Comparison of ENCODE assay signal across 31 cellular contexts in genomic region chr21:28986677-28987076, GRCh38.
"Had no signal": no experiment of that assay in that cellular context is flagged by ENCODE, and none has a peak within 500 bp of the region (broad histone marks: within the 10 kb centered on the region; RNA-seq: fewer than 3 reads in every experiment).

No MANE protein-coding gene starts in this region.

- H3K9me3 ChIP-seq: SJSA1 had no signal

- H3K27ac ChIP-seq: SJSA1, WERI-Rb-1 had no signal

- H3K4me3 ChIP-seq: SJSA1 had no signal

- DNase-seq: activated CD4-positive, alpha-beta T cell treated with anti-CD3 and anti-CD28 coated beads for 1 hour; activated CD4-positive, alpha-beta T cell treated with anti-CD3 and anti-CD28 coated beads for 48 hours; activated CD4-positive, alpha-beta T cell treated with anti-CD3 and anti-CD28 coated beads, Interleukin-2, amount 50 U/mL, for 48 hours; activated CD4-positive, CD25-positive, alpha-beta regulatory T cell; activated CD8-positive, alpha-beta T cell treated with anti-CD3 and anti-CD28 coated beads, Interleukin-2, amount 10 ng/mL, durations not matched to agents 7 days and 5 days; activated gamma-delta T cell; activated naive CD4-positive, alpha-beta T cell treated with Interleukin-2 at 50 U/mL for 16 hours; activated naive CD8-positive, alpha-beta T cell treated with anti-CD3 and anti-CD28 coated beads, Interleukin-2, amount 10 ng/mL, durations not matched to agents 7 days and 5 days; activated T-cell treated with anti-CD3 and anti-CD28 coated beads, Interleukin-2, amount 50 U/mL, for 24 hours; caudate nucleus; Kasumi-1; KG1; NCI-H1092 treated with DMSO at 0.1 percent for 48 hours; NCI-H1417; NCI-H146; NCI-H187; NCI-H2081; NCI-H226; NCI-H446 treated with DMSO at 0.1 percent for 48 hours; NCI-H524; NCI-H69; SHP77; T-cell; T-helper 17 cell; WERI-Rb-1 had no signal

- H3K4me1 ChIP-seq: SJSA1 had no signal

- H3K4me3 Mint-ChIP-seq: activated CD8-positive, alpha-beta T cell treated with anti-CD3 and anti-CD28 coated beads, Interleukin-2, amount 10 ng/mL, durations not matched to agents 7 days and 5 days; activated naive CD4-positive, alpha-beta T cell treated with anti-CD3 and anti-CD28 coated beads, Interleukin-2, amount 50 U/mL, for 24 hours; activated naive CD8-positive, alpha-beta T cell treated with anti-CD3 and anti-CD28 coated beads, Interleukin-2, amount 10 ng/mL, durations not matched to agents 7 days and 5 days; activated T-cell treated with anti-CD3 and anti-CD28 coated beads, Interleukin-2, amount 50 U/mL, for 24 hours; brain; T-cell; T-helper 17 cell had no signal

- H3K27me3 Mint-ChIP-seq: activated naive CD4-positive, alpha-beta T cell treated with anti-CD3 and anti-CD28 coated beads, Interleukin-2, amount 50 U/mL, for 24 hours; activated naive CD8-positive, alpha-beta T cell treated with anti-CD3 and anti-CD28 coated beads, Interleukin-2, amount 10 ng/mL, durations not matched to agents 7 days and 5 days; activated T-cell treated with anti-CD3 and anti-CD28 coated beads, Interleukin-2, amount 50 U/mL, for 24 hours; brain; T-cell; T-helper 17 cell had no signal

- ATAC-seq: activated CD8-positive, alpha-beta T cell treated with anti-CD3 and anti-CD28 coated beads, Interleukin-2, amount 10 ng/mL, durations not matched to agents 7 days and 5 days; Panc1; SK-N-SH treated with all-trans-retinoic acid at 6 μM for 48 hours; T-cell; T-helper 17 cell had no signal

- H3K27ac Mint-ChIP-seq: activated CD8-positive, alpha-beta T cell treated with anti-CD3 and anti-CD28 coated beads, Interleukin-2, amount 10 ng/mL, durations not matched to agents 7 days and 5 days; activated naive CD4-positive, alpha-beta T cell treated with anti-CD3 and anti-CD28 coated beads, Interleukin-2, amount 50 U/mL, for 24 hours; activated naive CD8-positive, alpha-beta T cell treated with anti-CD3 and anti-CD28 coated beads, Interleukin-2, amount 10 ng/mL, durations not matched to agents 7 days and 5 days; activated T-helper 2 cell treated with anti-CD3 and anti-CD28 coated beads, Interferon-gamma antibody, Interleukin-2, Interleukin-4, amounts not matched to agents 10 μg/mL and 5 μg/mL and 100 μg/mL, durations not matched to agents 14 hours and 24 hours and 36 hours; brain; T-cell; T-helper 17 cell had no signal

- H3K27me3 ChIP-seq: SJSA1 had no signal

- H3K9me3 Mint-ChIP-seq: activated naive CD4-positive, alpha-beta T cell treated with anti-CD3 and anti-CD28 coated beads, Interleukin-2, amount 50 U/mL, for 24 hours; activated naive CD8-positive, alpha-beta T cell treated with anti-CD3 and anti-CD28 coated beads, Interleukin-2, amount 10 ng/mL, durations not matched to agents 7 days and 5 days; activated T-cell treated with anti-CD3 and anti-CD28 coated beads, Interleukin-2, amount 50 U/mL, for 24 hours; activated T-helper 2 cell treated with anti-CD3 and anti-CD28 coated beads, Interferon-gamma antibody, Interleukin-2, Interleukin-4, amounts not matched to agents 10 μg/mL and 5 μg/mL and 100 μg/mL, durations not matched to agents 14 hours and 24 hours and 36 hours; brain; T-cell had no signal
